Comparison of ENCODE assay signal across 12 cellular contexts in the genomic region with DNA sequence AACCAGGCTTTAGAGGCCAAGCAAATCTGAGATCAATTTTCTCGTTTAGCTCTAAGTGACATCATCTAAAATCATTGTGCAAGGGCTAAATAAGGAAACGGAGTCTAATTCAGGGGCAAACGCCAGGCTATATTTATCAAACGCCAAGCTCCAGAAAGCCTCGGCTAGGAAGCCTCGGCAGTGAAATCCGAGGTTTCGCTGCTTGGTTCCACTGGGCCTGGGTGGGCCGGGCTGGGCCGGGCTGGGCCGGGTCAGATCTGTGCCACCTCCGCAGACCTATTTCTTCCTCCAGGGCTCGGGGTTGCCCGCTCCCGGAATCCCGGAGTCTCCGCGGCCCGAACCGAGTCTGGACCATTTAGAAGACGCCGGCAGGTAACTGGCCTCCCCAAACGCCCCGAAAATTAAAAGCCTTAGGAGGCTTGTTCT. TPM values are rescaled to one million over a fixed set of nuclear protein-coding genes. Genes with fewer than 3 reads are reported as not detected.
DNase-seq lines count a peak whose midpoint lies in the region; ATAC-seq and TF ChIP-seq lines count a peak whose summit lies in the region.
"Had no signal": no experiment of that assay in that cellular context is flagged by ENCODE, and none has a peak within 500 bp of the region (broad histone marks: within the 10 kb centered on the region; RNA-seq: fewer than 3 reads in every experiment).

No MANE protein-coding gene starts in this region.

- peak overlapping the region; percentile 42 to 49 for H3K4me3 ChIP-seq in ascending aorta
- H3K4me3 ChIP-seq in skin epidermis = peak overlapping the region in 4 of 7 experiments; percentile 7 to 21 (median 12)

- no peaks in the 10 kb centered on the region for H3K36me3 ChIP-seq in ascending aorta

- intact Hi-C loops in ascending aorta (cut with DNase I) = loop anchor here (10.0 kb wide), 1 partner anchor 1230 kb away; a partner anchor contains a TSS

- DNase-seq in DMS153 (lab: John Stamatoyannopoulos, UW) = peak; percentile 14
- no peak for DNase-seq in DMS153 treated with DMSO at 0.1 percent for 48 hours (lab: John Stamatoyannopoulos, UW; ENCODE audit: unreplicated experiment)
- no peak for DNase-seq in ascending aorta (ENCODE audit: low spot score in 2 of 2)
- DNase-seq in left lobe of liver (ENCODE audit: low spot score) = no peak
- DNase-seq in DMS114 treated with DMSO at 0.1 percent for 48 hours (lab: John Stamatoyannopoulos, UW; ENCODE audit: unreplicated experiment) = no peak
- DNase-seq in LoVo (ENCODE audit: low spot score) = no peak
- DNase-seq in NCI-H226 = no peak
- DNase-seq: activated T-cell treated with anti-CD3 and anti-CD28 coated beads, Interleukin-2, amount 50 U/mL, for 72 hours; T-helper 17 cell had no signal

- ATAC-seq in left lobe of liver = peak; percentile 53
- ATAC-seq: activated T-cell treated with anti-CD3 and anti-CD28 coated beads, Interleukin-2, amount 50 U/mL, for 72 hours; T-helper 17 cell had no signal

- H3K27ac ChIP-seq in ascending aorta (no peak overlapping the region), skin epidermis (no peak overlapping the region)

- peaks cover 10 to 24% of the 10 kb centered on the region in 2 donors for H3K4me1 ChIP-seq in ascending aorta

- TF ChIP-seq CTCF in ascending aorta (IDR thresholded peaks at IDR 0.05) = no peak

- no peaks in the 10 kb centered on the region for H3K9me3 ChIP-seq in ascending aorta

- peaks cover 35% of the 10 kb centered on the region for H3K27me3 ChIP-seq in ascending aorta

RNA-seq across cellular contexts. Expression of a gene that starts 0.5 kb away (rescaled TPM):
- not detected for total RNA-seq in ascending aorta
- total RNA-seq in left lobe of liver = not detected
- total RNA-seq: A172; activated T-cell treated with anti-CD3 and anti-CD28 coated beads, Interleukin-2, amount 50 U/mL, for 72 hours; lower leg skin; T-helper 17 cell had no signal
